Comparison of ENCODE assay signal across 22 cellular contexts in the genomic region with DNA sequence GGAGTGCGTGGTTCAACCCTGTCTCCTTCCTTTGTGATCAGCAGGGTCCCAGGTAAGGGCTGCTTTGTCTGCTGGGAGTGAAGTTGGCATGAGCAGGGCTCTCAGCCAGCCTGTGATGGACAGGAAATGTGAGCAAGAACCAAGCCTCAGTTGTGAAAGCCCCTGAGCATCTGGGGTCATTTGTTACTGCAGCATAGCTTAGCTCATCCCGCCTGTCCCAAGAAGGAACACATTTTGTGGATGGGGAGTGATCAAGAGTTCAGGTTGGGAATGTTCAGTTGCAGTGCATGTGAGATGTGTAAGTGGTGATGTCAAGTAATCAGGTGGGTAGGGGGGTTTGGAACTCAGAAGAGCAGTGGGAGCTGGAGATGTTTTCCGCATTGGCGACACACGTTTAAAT.
"Had no signal": no experiment of that assay in that cellular context is flagged by ENCODE, and none has a peak within 500 bp of the region (broad histone marks: within the 10 kb centered on the region; RNA-seq: fewer than 3 reads in every experiment).

No MANE protein-coding gene starts in this region.

- H3K4me3 Mint-ChIP-seq: activated naive CD4-positive, alpha-beta T cell treated with anti-CD3 and anti-CD28 coated beads for 36 hours; activated naive CD8-positive, alpha-beta T cell treated with anti-CD3 and anti-CD28 coated beads, Interleukin-2, amount 10 ng/mL, durations not matched to agents 7 days and 5 days; central memory CD8-positive, alpha-beta T cell; immature natural killer cell; natural killer cell treated with Interleukin-12 subunit alpha and Interleukin-12 subunit beta and Interleukin-15 and Interleukin-18, amount 100 ng/mL, for 72 hours; T-helper 2 cell treated with Interferon-gamma antibody and Interleukin-4, amounts not matched to agents 5 μg/mL and 100 μg/mL, for 36 hours had no signal

- H3K27me3 Mint-ChIP-seq: activated naive CD8-positive, alpha-beta T cell treated with anti-CD3 and anti-CD28 coated beads, Interleukin-2, amount 10 ng/mL, durations not matched to agents 7 days and 5 days; central memory CD8-positive, alpha-beta T cell; natural killer cell treated with Interleukin-12 subunit alpha and Interleukin-12 subunit beta and Interleukin-15 and Interleukin-18, amount 100 ng/mL, for 72 hours had no signal

- H3K4me2 ChIP-seq: hepatocyte had no signal

- FAIRE-seq: colon had no signal

- H3K9me3 Mint-ChIP-seq: activated naive CD4-positive, alpha-beta T cell treated with anti-CD3 and anti-CD28 coated beads for 36 hours; central memory CD8-positive, alpha-beta T cell; immature natural killer cell; natural killer cell treated with Interleukin-12 subunit alpha and Interleukin-12 subunit beta and Interleukin-15 and Interleukin-18, amount 100 ng/mL, for 72 hours; T-helper 2 cell treated with Interferon-gamma antibody and Interleukin-4, amounts not matched to agents 5 μg/mL and 100 μg/mL, for 36 hours had no signal

- H3K9me3 ChIP-seq: breast epithelium, ovary, psoas muscle, right atrium auricular region, vagina had no signal

- DNase-seq: activated effector memory CD4-positive, alpha-beta T cell treated with Interleukin-2 at 50 U/mL for 16 hours; activated naive CD4-positive, alpha-beta T cell treated with anti-CD3 and anti-CD28 coated beads for 36 hours; activated naive CD8-positive, alpha-beta T cell treated with anti-CD3 and anti-CD28 coated beads, Interleukin-2, amount 10 ng/mL, durations not matched to agents 7 days and 5 days; activated T-cell treated with anti-CD3 and anti-CD28 coated beads, Interleukin-2, amount 50 U/mL, for 48 hours; amniotic stem cell; effector memory CD4-positive, alpha-beta T cell; foreskin melanocyte; immature natural killer cell; midbrain; ovary; psoas muscle; stimulated activated CD4-positive, alpha-beta T cell treated with anti-CD3 and anti-CD28 coated beads, Interleukin-12 subunit alpha, Interleukin-12 subunit beta, amount 100 ng/mL, for 4 hours; stimulated activated CD4-positive, alpha-beta T cell treated with anti-CD3 and anti-CD28 coated beads, Interleukin-4, amount 100 ng/mL, for 4 hours had no signal

- ATAC-seq: left lobe of liver; natural killer cell treated with Interleukin-12 subunit alpha and Interleukin-12 subunit beta and Interleukin-15 and Interleukin-18, amount 100 ng/mL, for 72 hours; psoas muscle had no signal

- H3K4me1 Mint-ChIP-seq: activated naive CD8-positive, alpha-beta T cell treated with anti-CD3 and anti-CD28 coated beads, Interleukin-2, amount 10 ng/mL, durations not matched to agents 7 days and 5 days; immature natural killer cell had no signal

- H3K4me3 ChIP-seq: breast epithelium, hepatocyte, ovary, psoas muscle, right atrium auricular region, vagina had no signal

- H3K4me1 ChIP-seq: breast epithelium, psoas muscle, right atrium auricular region had no signal

- H3K27ac ChIP-seq: breast epithelium, hepatocyte, ovary, psoas muscle, right atrium auricular region, vagina had no signal

- H3K27ac Mint-ChIP-seq: activated naive CD4-positive, alpha-beta T cell treated with anti-CD3 and anti-CD28 coated beads for 36 hours; activated naive CD8-positive, alpha-beta T cell treated with anti-CD3 and anti-CD28 coated beads, Interleukin-2, amount 10 ng/mL, durations not matched to agents 7 days and 5 days; natural killer cell treated with Interleukin-12 subunit alpha and Interleukin-12 subunit beta and Interleukin-15 and Interleukin-18, amount 100 ng/mL, for 72 hours; T-helper 2 cell treated with Interferon-gamma antibody and Interleukin-4, amounts not matched to agents 5 μg/mL and 100 μg/mL, for 36 hours had no signal

- H3K36me3 Mint-ChIP-seq: immature natural killer cell; natural killer cell treated with Interleukin-12 subunit alpha and Interleukin-12 subunit beta and Interleukin-15 and Interleukin-18, amount 100 ng/mL, for 72 hours had no signal
